13 cellular contexts compared by ENCODE assay signal in the genomic region with DNA sequence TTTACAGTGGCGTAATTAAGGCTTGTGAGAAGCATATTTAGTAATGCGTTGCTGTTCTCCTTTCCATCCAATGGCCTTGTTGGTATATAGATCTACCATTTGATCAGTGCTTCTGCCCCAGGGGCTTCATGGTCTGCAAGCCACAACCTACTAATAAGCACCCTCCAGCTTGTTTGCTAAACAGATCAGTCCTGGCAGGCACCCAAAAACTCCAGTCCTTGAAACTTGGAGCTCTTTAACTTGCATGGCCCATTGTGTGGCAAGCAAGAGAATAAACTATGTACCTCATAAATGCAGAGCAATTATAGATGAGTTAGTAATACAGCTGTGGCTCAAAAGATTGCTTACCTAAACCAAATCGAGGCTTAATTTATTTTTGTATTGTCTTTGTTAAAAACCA.
DNase-seq lines count a peak whose midpoint lies in the region; ATAC-seq and TF ChIP-seq lines count a peak whose summit lies in the region.
"Had no signal": no experiment of that assay in that cellular context is flagged by ENCODE, and none has a peak within 500 bp of the region (broad histone marks: within the 10 kb centered on the region; RNA-seq: fewer than 3 reads in every experiment).

No MANE protein-coding gene starts in this region.

- no peak overlapping the region for H3K4me3 ChIP-seq in BE2C (ENCODE audit: low read depth, low read length)
- H3K4me3 ChIP-seq in esophagus muscularis mucosa = no peak overlapping the region
- H3K4me3 ChIP-seq: left ventricle myocardium inferior had no signal

- no peaks in the 10 kb centered on the region for H3K36me3 ChIP-seq in BE2C
- no peaks in the 10 kb centered on the region for H3K36me3 ChIP-seq in esophagus muscularis mucosa
- H3K36me3 ChIP-seq: left ventricle myocardium inferior had no signal

- WGBS in esophagus muscularis mucosa = 80% methylated on average over 3 of the region's 3 CpGs

- H3K9me3 ChIP-seq in BE2C (no peaks in the 10 kb centered on the region), esophagus muscularis mucosa (no peaks in the 10 kb centered on the region)
- H3K9me3 ChIP-seq: left ventricle myocardium inferior had no signal

- peak; percentile 94 for DNase-seq in BE2C
- peak; percentile 99 for DNase-seq in NCI-H1105 treated with DMSO at 0.1 percent for 48 hours (lab: John Stamatoyannopoulos, UW)
- DNase-seq in NCI-H748 treated with DMSO at 0.1 percent for 48 hours (lab: John Stamatoyannopoulos, UW) = peak; percentile 98
- DNase-seq in foreskin melanocyte = peak; percentile 42
- no peak for DNase-seq in esophagus muscularis mucosa (ENCODE audit: extremely low spot score)
- no peak for DNase-seq in stimulated activated CD4-positive, alpha-beta T cell treated with anti-CD3 and anti-CD28 coated beads, Interleukin-12 subunit alpha, Interleukin-12 subunit beta, amount 100 ng/mL, for 4 hours
- no peak for DNase-seq in KG1 (lab: John Stamatoyannopoulos, UW)
- DNase-seq: amniotic stem cell, glutamatergic neuron, left ventricle myocardium inferior, MV-4-11 had no signal

- ATAC-seq in HG03521 (IDR thresholded peaks at IDR 0.05; ENCODE audit: unreplicated experiment) = no peak
- ATAC-seq: WTC11 had no signal

- H3K4me1 ChIP-seq in BE2C (peaks cover 6% of the 10 kb centered on the region), esophagus muscularis mucosa (no peaks in the 10 kb centered on the region)
- H3K4me1 ChIP-seq: left ventricle myocardium inferior had no signal

- intact Hi-C loops in esophagus muscularis mucosa (cut with DNase I) = no loop called here

- TF ChIP-seq EP300 in esophagus muscularis mucosa (IDR thresholded peaks at IDR 0.05) = no peak

- H3K27ac ChIP-seq in esophagus muscularis mucosa (replicated peaks in 1 of 4) = no peak overlapping the region
- H3K27ac ChIP-seq: left ventricle myocardium inferior had no signal

- TF ChIP-seq CTCF in BE2C (IDR thresholded peaks at IDR 0.05; ENCODE audit: low read depth, low read length) = no peak
- no peak for TF ChIP-seq CTCF in esophagus muscularis mucosa (IDR thresholded peaks at IDR 0.05)

- no peak for TF ChIP-seq POLR2A in esophagus muscularis mucosa (IDR thresholded peaks at IDR 0.05; ENCODE audit: low read depth)

- H3K27me3 ChIP-seq in BE2C (no peaks in the 10 kb centered on the region), esophagus muscularis mucosa (no peaks in the 10 kb centered on the region)

Comparison
In these comparisons a context has a peak if more than half of its experiments do, and no peak if none do; other contexts are left out.
1. DNase-seq: peak in BE2C (single experiment), NCI-H1105 treated with DMSO at 0.1 percent for 48 hours (single experiment), NCI-H748 treated with DMSO at 0.1 percent for 48 hours (single experiment) and foreskin melanocyte (single experiment); none in esophagus muscularis mucosa (single experiment), stimulated activated CD4-positive, alpha-beta T cell treated with anti-CD3 and anti-CD28 coated beads, Interleukin-12 subunit alpha, Interleukin-12 subunit beta, amount 100 ng/mL, for 4 hours (single experiment) and KG1 (single experiment).